In genomic region chr14:64234877-64235651, GRCh38 we compare ENCODE assay signal across 8 cellular contexts. TPM values are rescaled to one million over a fixed set of nuclear protein-coding genes. Genes with fewer than 3 reads are reported as not detected.
DNase-seq lines count a peak whose midpoint lies in the region; ATAC-seq and TF ChIP-seq lines count a peak whose summit lies in the region.

No MANE protein-coding gene starts in this region.

- H2BK15ac ChIP-seq in mesendoderm (replicated peaks; ENCODE audit: low read depth): no peak overlapping the region

- H3K79me2 ChIP-seq in GM23338 (replicated peaks; ENCODE audit: insufficient read depth) (no peaks in the 10 kb centered on the region), mesendoderm (ENCODE audit: control insufficient read depth, insufficient read depth, low read length) (no peaks in the 10 kb centered on the region)

- no peaks in the 10 kb centered on the region for H3K27me3 ChIP-seq in CD8-positive, alpha-beta T cell (ENCODE audit: insufficient read depth, low read length)
- H3K27me3 ChIP-seq in GM23338 (ENCODE audit: insufficient read depth) (no peaks in the 10 kb centered on the region), mesendoderm (ENCODE audit: insufficient read depth, low read length, poor library complexity) (no peaks in the 10 kb centered on the region)

- no peak overlapping the region for H3K4me3 ChIP-seq in CD8-positive, alpha-beta T cell (ENCODE audit: low read depth, low read length)
- H3K4me3 ChIP-seq in GM23338: no peak overlapping the region
- no peak overlapping the region for H3K4me3 ChIP-seq in mesendoderm (ENCODE audit: low read length)

- H3K4me2 ChIP-seq in GM23338: no peak overlapping the region
- no peak overlapping the region for H3K4me2 ChIP-seq in mesendoderm (ENCODE audit: low read length)

- CTCF ChIA-PET in CD8-positive, alpha-beta T cell (lab: Charles Lee): no interaction called here

- peaks cover 3% of the 10 kb centered on the region for H3K36me3 ChIP-seq in CD8-positive, alpha-beta T cell (ENCODE audit: insufficient read depth, low read length)
- H3K36me3 ChIP-seq in GM23338 (ENCODE audit: insufficient read depth) (no peaks in the 10 kb centered on the region), mesendoderm (ENCODE audit: control insufficient read depth, insufficient read depth, low read length) (no peaks in the 10 kb centered on the region)

- H3K9me2 ChIP-seq in GM23338 (ENCODE audit: insufficient read depth): no peaks in the 10 kb centered on the region

- no peaks in the 10 kb centered on the region for H3K4me1 ChIP-seq in CD8-positive, alpha-beta T cell (ENCODE audit: insufficient read depth, low read length)
- H3K4me1 ChIP-seq in GM23338 (ENCODE audit: insufficient read depth) (no peaks in the 10 kb centered on the region), mesendoderm (ENCODE audit: control insufficient read depth, low read depth, low read length) (no peaks in the 10 kb centered on the region)

- no peak overlapping the region for H3K27ac ChIP-seq in CD8-positive, alpha-beta T cell (ENCODE audit: low read depth, low read length)
- no peak overlapping the region for H3K27ac ChIP-seq in GM23338 (ENCODE audit: low read depth)
- H3K27ac ChIP-seq in mesendoderm (ENCODE audit: low read depth, low read length): no peak overlapping the region

- H2AK5ac ChIP-seq in mesendoderm (ENCODE audit: low read length): no peak overlapping the region

- H3K4me3 Mint-ChIP-seq in CD8-positive, alpha-beta T cell: no peak overlapping the region
- H3K4me3 Mint-ChIP-seq in GM23338: no peak overlapping the region

- H3K27ac Mint-ChIP-seq in CD8-positive, alpha-beta T cell: peak overlapping the region; percentile 60
- no peak overlapping the region for H3K27ac Mint-ChIP-seq in GM23338

- H4K5ac ChIP-seq in mesendoderm (ENCODE audit: low read length): no peak overlapping the region

- H3K79me1 ChIP-seq in mesendoderm (ENCODE audit: low read length): no peaks in the 10 kb centered on the region

- no peak overlapping the region for H2BK120ac ChIP-seq in mesendoderm (ENCODE audit: low read depth, low read length)

- no peaks in the 10 kb centered on the region for H3K9me3 Mint-ChIP-seq in CD8-positive, alpha-beta T cell
- H3K9me3 Mint-ChIP-seq in GM23338: no peaks in the 10 kb centered on the region

- no peak overlapping the region for H2AFZ ChIP-seq in GM23338

- no peak overlapping the region for H3K23ac ChIP-seq in mesendoderm (ENCODE audit: low read length)

- no peak for ATAC-seq in CD8-positive, alpha-beta T cell
- peak; percentile 0 for ATAC-seq in GM21529 (IDR thresholded peaks at IDR 0.05; ENCODE audit: unreplicated experiment)
- ATAC-seq in esophagus mucosa: peak; percentile 17
- ATAC-seq in GM23338: no peak; the same call in 2 of the 3 replicates

- no peaks in the 10 kb centered on the region for H3F3A ChIP-seq in GM23338 (replicated peaks; ENCODE audit: low read depth)

- no peak overlapping the region for H3K4ac ChIP-seq in mesendoderm (ENCODE audit: low read depth, low read length)

- TF ChIP-seq CTCF in CD8-positive, alpha-beta T cell (IDR thresholded peaks at IDR 0.05): no peak
- TF ChIP-seq CTCF in GM23338 (conservative IDR thresholded peaks at IDR 0.05; ENCODE audit: low read depth in 2 of 2): no peak

- intact Hi-C loops in CD8-positive, alpha-beta T cell (cut with DNase I, micrococcal nuclease): no loop called here

- POLR2A ChIA-PET in CD8-positive, alpha-beta T cell (lab: Charles Lee): no interaction called here

- H3K18ac ChIP-seq in mesendoderm (ENCODE audit: low read length): no peak overlapping the region

- WGBS in mesendoderm (ENCODE audit: extremely low coverage, insufficient coverage, low lambda C conversion rate): no CpG with 5 or more reads among the region's 24 CpGs

- H3K56ac ChIP-seq in mesendoderm (ENCODE audit: low read length): no peak overlapping the region

- no peak overlapping the region for H3K9ac ChIP-seq in mesendoderm (ENCODE audit: low read length)

- H3K4me1 Mint-ChIP-seq in CD8-positive, alpha-beta T cell (ENCODE audit: low read depth): peaks cover 4% of the 10 kb centered on the region
- no peaks in the 10 kb centered on the region for H3K4me1 Mint-ChIP-seq in GM23338

- DNase-seq in CD8-positive, alpha-beta T cell: no peak
- DNase-seq in NCI-H2227 (lab: John Stamatoyannopoulos, UW; ENCODE audit: unreplicated experiment) (peak; percentile 62), GM23338 (ENCODE audit: low spot score) (no peak), mesendoderm (no peak), cerebellar nuclear complex (lab: John Stamatoyannopoulos, UW) (no peak), pons (ENCODE audit: low spot score) (no peak)

- H3K27me3 Mint-ChIP-seq in CD8-positive, alpha-beta T cell (ENCODE audit: low read depth): peaks cover 3% of the 10 kb centered on the region
- peaks cover 14% of the 10 kb centered on the region for H3K27me3 Mint-ChIP-seq in GM23338 (ENCODE audit: insufficient read depth, low read depth, poor library complexity)

- H2BK5ac ChIP-seq in mesendoderm (ENCODE audit: low read length): no peak overlapping the region

- H4K8ac ChIP-seq in mesendoderm (ENCODE audit: low read depth, low read length): no peak overlapping the region

- no peaks in the 10 kb centered on the region; the same call in 1 of the 2 replicates for H4K20me1 ChIP-seq in GM23338 (replicated peaks; ENCODE audit: insufficient read depth)

- peaks cover 11% of the 10 kb centered on the region for H3K36me3 Mint-ChIP-seq in CD8-positive, alpha-beta T cell
- H3K36me3 Mint-ChIP-seq in GM23338 (ENCODE audit: low read depth): peaks cover 2% of the 10 kb centered on the region; the same call in 1 of the 3 replicates

- no peaks in the 10 kb centered on the region for H3K9me3 ChIP-seq in CD8-positive, alpha-beta T cell (ENCODE audit: low read length)

TF ChIP-seq in GM23338, 12 proteins besides CTCF, POLR2A, EP300 and RAD21:
- TF ChIP-seq STAT1 (IDR thresholded peaks at IDR 0.05; ENCODE audit: unreplicated experiment) (no peak), NANOG (IDR thresholded peaks at IDR 0.05; ENCODE audit: borderline replicate concordance) (no peak), REST (IDR thresholded peaks at IDR 0.05; ENCODE audit: unreplicated experiment) (no peak)

RNA-seq across cellular contexts. Expression of gene ESR2, which starts 59.1 kb away (rescaled TPM):
- under 1 TPM; 0.08 to 0.14 TPM for total RNA-seq in CD8-positive, alpha-beta T cell
- total RNA-seq in esophagus mucosa: 0.48 TPM
- 0.08 and 0.59 TPM in 2 replicates for total RNA-seq in GM23338 (2014; rRNA removed; shearing (Covaris generic))
- 0.35 and 0.58 TPM in 2 replicates for polyA plus RNA-seq in GM23338 (2016; fragmentation: Nextera tagmentation; extraction: Ambion mirVana)
- polyA plus RNA-seq in mesendoderm (2013, experiment 1 of 2): 0.06 TPM
- polyA plus RNA-seq in mesendoderm (2013, experiment 2 of 2): 0.06 TPM

Comparison
In these comparisons a context has a peak if more than half of its experiments do, and no peak if none do; other contexts are left out.
1. ATAC-seq: peak in GM21529 (single experiment) and esophagus mucosa (single experiment); none in CD8-positive, alpha-beta T cell (single experiment) and GM23338 (single experiment).